ENCODE assay signal across 8 cellular contexts in genomic region chr5:54895816-54896341, GRCh38.
DNase-seq lines count a peak whose midpoint lies in the region; ATAC-seq and TF ChIP-seq lines count a peak whose summit lies in the region.

No MANE protein-coding gene starts in this region.

- H3K4me2 ChIP-seq in PC-3 (ENCODE audit: low read length) (peak overlapping the region; percentile 46), neural progenitor cell (no peak overlapping the region)

- TF ChIP-seq CTCF in C4-2B (conservative IDR thresholded peaks at IDR 0.05) (peak; percentile 79), GM13977 (IDR thresholded peaks at IDR 0.05; ENCODE audit: extremely low read depth, insufficient read depth, missing control alignments) (peak; percentile 26), PC-3 (conservative IDR thresholded peaks at IDR 0.05; ENCODE audit: low read depth, low read length) (peak; percentile 60), endothelial cell (IDR thresholded peaks at IDR 0.05; ENCODE audit: unreplicated experiment) (no peak), neural progenitor cell (IDR thresholded peaks at IDR 0.05) (peak; percentile 63)

- no peaks in the 10 kb centered on the region for H3K27me3 ChIP-seq in PC-3 (ENCODE audit: low read length)
- H3K27me3 ChIP-seq in neural progenitor cell: no peaks in the 10 kb centered on the region

- H3K36me3 ChIP-seq in PC-3 (ENCODE audit: low read depth, low read length) (no peaks in the 10 kb centered on the region), neural progenitor cell (no peaks in the 10 kb centered on the region)

- H3K4me1 Mint-ChIP-seq in endothelial cell (ENCODE audit: unreplicated experiment) (no peaks in the 10 kb centered on the region), neural progenitor cell (peaks cover 12% of the 10 kb centered on the region), immature natural killer cell (peaks cover 0 to 2% of the 10 kb centered on the region in 2 donors)

- H4K20me1 ChIP-seq in PC-3 (ENCODE audit: low read length) (no peaks in the 10 kb centered on the region), neural progenitor cell (ENCODE audit: low read depth) (no peaks in the 10 kb centered on the region)

- intact Hi-C loops in PC-3 (cut with micrococcal nuclease): loop anchor here (1.0 kb wide), 1 partner anchor 379 kb away; the partner anchor contains the start of gene SNX18

- BruUV-seq in PC-3 (replicated peaks; lab: Mats Ljungman, UMichigan): no TSS peak

- H3K9me2 ChIP-seq in PC-3 (replicated peaks; ENCODE audit: low read length): no peaks in the 10 kb centered on the region

- 0 out of 2 replicates have a peak overlapping the region, but pooled peaks have one; percentile 48 for H2AFZ ChIP-seq in PC-3 (ENCODE audit: low read length)
- H2AFZ ChIP-seq in neural progenitor cell (replicated peaks): peak overlapping the region; percentile 58

- no peaks in the 10 kb centered on the region for H3F3A ChIP-seq in PC-3 (ENCODE audit: low read length, unreplicated experiment)
- H3F3A ChIP-seq in neural progenitor cell (ENCODE audit: low read depth): no peaks in the 10 kb centered on the region

- no peaks in the 10 kb centered on the region for H3K9me3 ChIP-seq in PC-3 (ENCODE audit: low read length)
- no peaks in the 10 kb centered on the region for H3K9me3 ChIP-seq in neural progenitor cell (ENCODE audit: low read depth)

- in situ Hi-C loops in GM13977 (cut with MboI; ENCODE audit: low pct_unique_long_range_greater_than_20kb, low sequenced_read_pairs, unreplicated experiment): no loop called here

- H3K79me2 ChIP-seq in PC-3 (ENCODE audit: low read length) (no peaks in the 10 kb centered on the region), neural progenitor cell (ENCODE audit: low read depth) (no peaks in the 10 kb centered on the region)

- no peak overlapping the region for H3K4me3 ChIP-seq in PC-3 (ENCODE audit: low read length)
- H3K4me3 ChIP-seq in neural progenitor cell: no peak overlapping the region

- H3K27me3 Mint-ChIP-seq in endothelial cell (ENCODE audit: unreplicated experiment) (peaks cover 2% of the 10 kb centered on the region), neural progenitor cell (ENCODE audit: insufficient read depth, low read depth) (peaks cover 4% of the 10 kb centered on the region), immature natural killer cell (ENCODE audit: low read depth in 3 of 3) (peaks cover 2 to 11% (median 5%) of the 10 kb centered on the region in 3 donors)

- DNase-seq in GM13977 (ENCODE audit: low spot score) (no peak), PC-3 (peak; percentile 59), endothelial cell (ENCODE audit: low spot score) (peak; percentile 21), neural progenitor cell (ENCODE audit: low spot score) (peak; percentile 58), NCI-H128 (lab: John Stamatoyannopoulos, UW; ENCODE audit: unreplicated experiment) (no peak), immature natural killer cell (no peak)

- no peaks in the 10 kb centered on the region for H3K9me3 Mint-ChIP-seq in endothelial cell (ENCODE audit: unreplicated experiment)
- no peaks in the 10 kb centered on the region for H3K9me3 Mint-ChIP-seq in neural progenitor cell
- H3K9me3 Mint-ChIP-seq in immature natural killer cell: no peaks in the 10 kb centered on the region

- no peak overlapping the region for H3K27ac Mint-ChIP-seq in endothelial cell (ENCODE audit: unreplicated experiment)
- H3K27ac Mint-ChIP-seq in neural progenitor cell: peak overlapping the region; percentile 72
- H3K27ac Mint-ChIP-seq in immature natural killer cell: no peak overlapping the region

- POLR2A ChIA-PET in PC-3 (lab: Charles Lee; ENCODE audit: unreplicated experiment): interaction anchor here (0.6 kb wide), 1 partner anchor 348 kb away, joined by 3 read pairs; no protein-coding TSS in a partner anchor

- CTCF ChIA-PET in PC-3 (lab: Charles Lee): interaction anchor here (0.6 to 1.4 kb wide), 5 partner anchors 21 to 379 kb away, joined by 3 to 11 read pairs (median 4); no protein-coding TSS in a partner anchor

- ATAC-seq in PC-3 (peak; percentile 68), HG03095 (IDR thresholded peaks at IDR 0.05; ENCODE audit: unreplicated experiment) (no peak)

- H3K4me3 Mint-ChIP-seq in endothelial cell (ENCODE audit: unreplicated experiment) (no peak overlapping the region), neural progenitor cell (no peak overlapping the region), immature natural killer cell (peak overlapping the region in 1 of 5 donors; percentile 67)

- H3K9ac ChIP-seq in PC-3 (ENCODE audit: low read length): no peak overlapping the region
- H3K9ac ChIP-seq in neural progenitor cell: no peak overlapping the region

- H3K27ac ChIP-seq in C4-2B (no peak overlapping the region), PC-3 (ENCODE audit: low read length) (no peak overlapping the region), neural progenitor cell (no peak overlapping the region)

- H3K36me3 Mint-ChIP-seq in endothelial cell (ENCODE audit: low read depth, unreplicated experiment): no peaks in the 10 kb centered on the region
- no peaks in the 10 kb centered on the region for H3K36me3 Mint-ChIP-seq in neural progenitor cell
- peaks cover 0 to 3% (median 0%) of the 10 kb centered on the region in 3 donors for H3K36me3 Mint-ChIP-seq in immature natural killer cell

- no peaks in the 10 kb centered on the region for H3K4me1 ChIP-seq in PC-3 (ENCODE audit: insufficient read depth, low read length)
- no peaks in the 10 kb centered on the region for H3K4me1 ChIP-seq in neural progenitor cell

Comparison
In these comparisons a context has a peak if more than half of its experiments do, and no peak if none do; other contexts are left out.
1. DNase-seq: peak in PC-3 (single experiment), endothelial cell (single experiment) and neural progenitor cell (single experiment); none in GM13977 (single experiment), NCI-H128 (single experiment) and immature natural killer cell (0 of 3).